15 cellular contexts compared by ENCODE assay signal in genomic region chr20:63014710-63015109, GRCh38. TPM values are rescaled to one million over a fixed set of nuclear protein-coding genes. Genes with fewer than 3 reads are reported as not detected.
DNase-seq lines count a peak whose midpoint lies in the region; ATAC-seq and TF ChIP-seq lines count a peak whose summit lies in the region.
"Had no signal": no experiment of that assay in that cellular context is flagged by ENCODE, and none has a peak within 500 bp of the region (broad histone marks: within the 10 kb centered on the region; RNA-seq: fewer than 3 reads in every experiment).

No MANE protein-coding gene starts in this region.

- ATAC-seq in HG03460 (IDR thresholded peaks at IDR 0.05; ENCODE audit: unreplicated experiment) = no peak
- ATAC-seq: esophagus mucosa, T-cell had no signal

- peaks cover 64% of the 10 kb centered on the region for H3K27me3 Mint-ChIP-seq in type B pancreatic cell

- H3K4me3 Mint-ChIP-seq in type B pancreatic cell = peak overlapping the region; percentile 52
- H3K4me3 Mint-ChIP-seq: T-cell had no signal

- peak overlapping the region; percentile 67 for H3K27ac Mint-ChIP-seq in type B pancreatic cell
- H3K27ac Mint-ChIP-seq: T-cell had no signal

- no peak for TF ChIP-seq CTCF in type B pancreatic cell (conservative IDR thresholded peaks at IDR 0.05)

- peaks cover 22% of the 10 kb centered on the region for H3K4me1 Mint-ChIP-seq in type B pancreatic cell (ENCODE audit: unreplicated experiment)

- H3K9me3 Mint-ChIP-seq in type B pancreatic cell = peaks cover 9% of the 10 kb centered on the region

- DNase-seq in NCI-H345 (lab: John Stamatoyannopoulos, UW) (peak; percentile 24), NCI-H345 treated with DMSO at 0.1 percent for 48 hours (lab: John Stamatoyannopoulos, UW; ENCODE audit: unreplicated experiment) (no peak), NCI-H524 treated with DMSO at 0.1 percent for 48 hours (lab: John Stamatoyannopoulos, UW) (peak; percentile 78), iPS DF 19.7 (ENCODE audit: low read depth, low spot score) (peak; percentile 83), type B pancreatic cell (ENCODE audit: extremely low spot score, unreplicated experiment) (no peak), SKM-1 (lab: John Stamatoyannopoulos, UW; ENCODE audit: unreplicated experiment) (no peak), putamen (ENCODE audit: low spot score) (no peak)
- DNase-seq: activated T-cell treated with anti-CD3 and anti-CD28 coated beads for 4 hours, NCI-H2107, T-cell had no signal

- no peaks in the 10 kb centered on the region for H3K36me3 Mint-ChIP-seq in type B pancreatic cell

RNA-seq across cellular contexts. Expression of gene BHLHE23, which starts 7.9 kb away (rescaled TPM):
- not detected in 2 replicates for total RNA-seq in type B pancreatic cell (ENCODE audit: low replicate concordance)
- total RNA-seq: esophagus mucosa, lung microvascular endothelial cell, osteoblast, T-cell, thoracic aorta had no signal

Comparison
In these comparisons a context has a peak if more than half of its experiments do, and no peak if none do; other contexts are left out.
1. DNase-seq: peak in NCI-H345 (single experiment), NCI-H524 treated with DMSO at 0.1 percent for 48 hours (single experiment) and iPS DF 19.7 (single experiment); none in NCI-H345 treated with DMSO at 0.1 percent for 48 hours (single experiment), type B pancreatic cell (single experiment), SKM-1 (single experiment) and putamen (single experiment).